8 cellular contexts compared by ENCODE assay signal in the genomic region with DNA sequence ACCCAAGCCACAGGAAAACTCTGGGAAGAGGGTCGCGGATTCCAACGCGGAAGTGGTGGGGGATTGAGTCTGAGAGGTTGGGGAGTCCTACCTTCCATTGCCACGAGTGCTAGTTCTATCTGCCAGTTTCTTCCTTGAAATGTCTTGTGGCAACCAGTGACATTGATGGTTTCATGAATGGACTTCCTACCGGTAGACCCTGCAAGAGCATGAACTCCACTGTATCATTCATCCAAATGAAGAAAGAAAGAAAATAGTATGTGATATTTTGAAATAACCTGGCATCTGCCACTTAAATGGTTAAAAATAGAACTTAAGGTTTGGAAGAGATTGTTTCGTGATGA. TPM values are rescaled to one million over a fixed set of nuclear protein-coding genes. Genes with fewer than 3 reads are reported as not detected.
DNase-seq lines count a peak whose midpoint lies in the region; ATAC-seq and TF ChIP-seq lines count a peak whose summit lies in the region.

No MANE protein-coding gene starts in this region.

- no peaks in the 10 kb centered on the region for H3K36me3 ChIP-seq in lung (ENCODE audit: control insufficient read depth in 2 of 2, insufficient read depth in 2 of 2, low read length in 2 of 2)

- WGBS in H9 (ENCODE audit: extremely low coverage, insufficient read length, low lambda C conversion rate) = no CpG with 5 or more reads among the region's 7 CpGs
- WGBS in lung, 2 donors = 0 to 1% methylated on average over 7 of the region's 7 CpGs

- H2AFZ ChIP-seq in H9 (ENCODE audit: low read length) = no peak overlapping the region

- H3K14ac ChIP-seq in H9 (ENCODE audit: insufficient read depth, low read length) = no peak overlapping the region

- no peak overlapping the region for H4K5ac ChIP-seq in H9 (ENCODE audit: insufficient read length, low read depth, low read length)

- DNase-seq in H9 (no peak), LNCaP clone FGC (ENCODE audit: low read depth) (no peak), cardiac fibroblast (ENCODE audit: low read depth in 2 of 2) (peak; percentile 10 to 22), lung (ENCODE audit: low spot score) (no peak), HK-2 (ENCODE audit: unreplicated experiment) (no peak), AG20443 (ENCODE audit: low spot score) (no peak)
- DNase-seq in activated CD4-positive, CD25-positive, alpha-beta regulatory T cell treated with anti-CD3 and anti-CD28 coated beads, Interleukin-2, amount 50 U/mL, for 72 hours = no peak

- peaks cover 16% of the 10 kb centered on the region for H3K27me3 Mint-ChIP-seq in H9 (ENCODE audit: low read depth)

- ATAC-seq in GM18502 (IDR thresholded peaks at IDR 0.05; ENCODE audit: poor library complexity, unreplicated experiment) = peak; percentile 20
- ATAC-seq in lung (ENCODE audit: insufficient read depth, low FRiP score) = no peak

- H3K36me3 Mint-ChIP-seq in H9 (ENCODE audit: insufficient read depth in 1 of 3, low read depth in 3 of 3) = no peaks in the 10 kb centered on the region; a peak in 1 of 7 replicates

- TF ChIP-seq CTCF in H9 (conservative IDR thresholded peaks at IDR 0.05) (no peak), LNCaP clone FGC (IDR thresholded peaks at IDR 0.05; ENCODE audit: control insufficient read depth, extremely low read depth, insufficient read depth) (no peak), cardiac fibroblast (IDR thresholded peaks at IDR 0.05; ENCODE audit: low read depth, low read length) (no peak), lung (IDR thresholded peaks at IDR 0.05; ENCODE audit: control extremely low read depth, extremely low read depth) (no peak)

- H4K8ac ChIP-seq in H9 (replicated peaks; ENCODE audit: insufficient read length, low read depth, low read length) = no peak overlapping the region

- no peaks in the 10 kb centered on the region for H3K9me3 ChIP-seq in H9 (ENCODE audit: control insufficient read depth, low read depth, low read length)
- H3K9me3 ChIP-seq in lung (ENCODE audit: control insufficient read depth in 2 of 2, insufficient read depth in 1 of 2, low read length in 1 of 2) = no peaks in the 10 kb centered on the region

- H3K79me2 ChIP-seq in H9 (ENCODE audit: insufficient read depth, low read length) = no peaks in the 10 kb centered on the region

- H2AK5ac ChIP-seq in H9 (ENCODE audit: insufficient read length, low read length) = no peak overlapping the region

- H2BK5ac ChIP-seq in H9 (ENCODE audit: insufficient read length, low read length) = no peak overlapping the region

- no peaks in the 10 kb centered on the region for H4K20me1 ChIP-seq in H9 (ENCODE audit: control insufficient read depth, insufficient read depth, insufficient read length)

- no peak overlapping the region for H2BK120ac ChIP-seq in H9 (ENCODE audit: low read depth, low read length, poor library complexity, severe bottlenecking)

- H3K23ac ChIP-seq in H9 (ENCODE audit: insufficient read length, low read depth, low read length) = no peak overlapping the region

- H2BK12ac ChIP-seq in H9 (ENCODE audit: insufficient read length, low read depth, low read length) = no peak overlapping the region

- peaks cover 12% of the 10 kb centered on the region; the same call in 1 of the 2 replicates for H3K27me3 ChIP-seq in H9 (ENCODE audit: insufficient read depth, low read length)
- H3K27me3 ChIP-seq in lung (ENCODE audit: control insufficient read depth, insufficient read depth) = no peaks in the 10 kb centered on the region

- peak overlapping the region; percentile 67 for H3K4me2 ChIP-seq in H9 (ENCODE audit: insufficient read depth, insufficient read length, low read length)

- no peak overlapping the region for H2BK20ac ChIP-seq in H9 (ENCODE audit: low read depth, low read length, poor library complexity, severe bottlenecking)

- no peak overlapping the region for H3K4me3 Mint-ChIP-seq in H9

- no peaks in the 10 kb centered on the region for H3K9me3 Mint-ChIP-seq in H9

- H3K56ac ChIP-seq in H9 (ENCODE audit: insufficient read length, low read depth, low read length) = no peak overlapping the region

- no peak overlapping the region for H3T11ph ChIP-seq in H9 (ENCODE audit: low read length)

- H3K23me2 ChIP-seq in H9 (ENCODE audit: insufficient read length, low read depth, low read length, poor library complexity, severe bottlenecking) = peaks cover 3% of the 10 kb centered on the region

- no peak overlapping the region for H3K9ac ChIP-seq in H9 (ENCODE audit: extremely low read depth, insufficient read length, low read length)

- H3K79me1 ChIP-seq in H9 (ENCODE audit: insufficient read depth, low read depth, low read length, poor library complexity, severe bottlenecking) = no peaks in the 10 kb centered on the region

- H3K4me1 Mint-ChIP-seq in H9 = peaks cover 3 to 5% of the 10 kb centered on the region in 2 experiments

- no peak overlapping the region for H3K4ac ChIP-seq in H9 (ENCODE audit: low read depth, low read length)

- no peak overlapping the region for H2BK15ac ChIP-seq in H9 (ENCODE audit: low read depth, low read length)

- H3K18ac ChIP-seq in H9 (ENCODE audit: insufficient read length, low read depth, low read length) = no peak overlapping the region

- H3K4me1 ChIP-seq in H9 (ENCODE audit: insufficient read depth, low read length) = no peaks in the 10 kb centered on the region
- H3K4me1 ChIP-seq in lung (ENCODE audit: control insufficient read depth in 2 of 2, insufficient read depth in 2 of 2, low read length in 2 of 2) = peaks cover 3 to 20% of the 10 kb centered on the region in 2 donors

- H4K91ac ChIP-seq in H9 (ENCODE audit: insufficient read length, low read depth, low read length) = no peak overlapping the region

- no peak overlapping the region for H3K27ac ChIP-seq in H9 (ENCODE audit: insufficient read length, low read depth, low read length)
- peak overlapping the region in 1 of 2 donors; percentile 83 for H3K27ac ChIP-seq in lung (ENCODE audit: low read depth in 1 of 2, low read length in 1 of 2)

- H3K4me3 ChIP-seq in LNCaP clone FGC (ENCODE audit: low read depth, low read length) = peak overlapping the region; percentile 87
- H3K4me3 ChIP-seq in cardiac fibroblast (replicated peaks in 1 of 2; ENCODE audit: low read depth in 2 of 2, low read length in 2 of 2) = peak overlapping the region; percentile 90 to 96
- H3K4me3 ChIP-seq in lung = peak overlapping the region; percentile 78

- no peak overlapping the region for H3K27ac Mint-ChIP-seq in H9

RNA-seq across cellular contexts. Expression of gene SLC10A7, which starts 1.1 kb away (rescaled TPM):
- total RNA-seq in H9 (2021) (3.4 and 3.9 TPM in 2 replicates), lung (10 to 100 TPM; 18.9 to 33.4 TPM)
- polyA plus RNA-seq in lung = 1 to 10 TPM; 3.2 to 7.7 TPM

Comparison
In these comparisons a context has a peak if more than half of its experiments do, and no peak if none do; other contexts are left out.
1. DNase-seq: peak in cardiac fibroblast (2 of 2); none in H9 (single experiment), LNCaP clone FGC (single experiment), lung (single experiment), activated CD4-positive, CD25-positive, alpha-beta regulatory T cell treated with anti-CD3 and anti-CD28 coated beads, Interleukin-2, amount 50 U/mL, for 72 hours (single experiment), HK-2 (single experiment) and AG20443 (single experiment).
2. Peak in every context shown above with its lines, with median percentiles within 50 percentile points of each other: H3K4me3 ChIP-seq.